Comparison of ENCODE assay signal across 1 cellular context in the genomic region with DNA sequence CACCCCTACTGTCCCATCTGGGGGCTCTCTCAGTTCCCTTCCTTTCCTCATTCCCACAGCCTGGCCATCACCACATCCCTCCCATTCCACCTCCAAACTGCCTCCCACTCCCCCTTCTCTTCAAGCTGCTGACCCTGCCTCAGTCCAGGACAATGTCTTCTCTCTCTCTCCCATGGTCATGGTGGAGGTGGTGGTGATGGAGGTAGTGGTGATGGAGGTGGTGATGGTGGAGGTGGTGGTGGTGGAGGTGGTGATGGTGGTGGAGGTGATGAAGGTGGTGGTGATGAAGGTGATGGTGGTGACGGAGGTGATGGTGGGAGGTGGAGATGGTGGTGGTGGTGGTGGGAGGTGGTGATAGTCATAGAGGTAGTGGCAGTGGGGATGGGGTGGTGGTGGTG.
A peak's percentile ranks its signal among the peaks of the same experiment; 100 is the strongest.
TF ChIP-seq lines count a peak whose summit lies in the region.

No MANE protein-coding gene starts in this region.

TF ChIP-seq in HEK293, 187 proteins besides CTCF, POLR2A, EP300 and RAD21 (continued from another document):
- TF ChIP-seq, protein P1, sequence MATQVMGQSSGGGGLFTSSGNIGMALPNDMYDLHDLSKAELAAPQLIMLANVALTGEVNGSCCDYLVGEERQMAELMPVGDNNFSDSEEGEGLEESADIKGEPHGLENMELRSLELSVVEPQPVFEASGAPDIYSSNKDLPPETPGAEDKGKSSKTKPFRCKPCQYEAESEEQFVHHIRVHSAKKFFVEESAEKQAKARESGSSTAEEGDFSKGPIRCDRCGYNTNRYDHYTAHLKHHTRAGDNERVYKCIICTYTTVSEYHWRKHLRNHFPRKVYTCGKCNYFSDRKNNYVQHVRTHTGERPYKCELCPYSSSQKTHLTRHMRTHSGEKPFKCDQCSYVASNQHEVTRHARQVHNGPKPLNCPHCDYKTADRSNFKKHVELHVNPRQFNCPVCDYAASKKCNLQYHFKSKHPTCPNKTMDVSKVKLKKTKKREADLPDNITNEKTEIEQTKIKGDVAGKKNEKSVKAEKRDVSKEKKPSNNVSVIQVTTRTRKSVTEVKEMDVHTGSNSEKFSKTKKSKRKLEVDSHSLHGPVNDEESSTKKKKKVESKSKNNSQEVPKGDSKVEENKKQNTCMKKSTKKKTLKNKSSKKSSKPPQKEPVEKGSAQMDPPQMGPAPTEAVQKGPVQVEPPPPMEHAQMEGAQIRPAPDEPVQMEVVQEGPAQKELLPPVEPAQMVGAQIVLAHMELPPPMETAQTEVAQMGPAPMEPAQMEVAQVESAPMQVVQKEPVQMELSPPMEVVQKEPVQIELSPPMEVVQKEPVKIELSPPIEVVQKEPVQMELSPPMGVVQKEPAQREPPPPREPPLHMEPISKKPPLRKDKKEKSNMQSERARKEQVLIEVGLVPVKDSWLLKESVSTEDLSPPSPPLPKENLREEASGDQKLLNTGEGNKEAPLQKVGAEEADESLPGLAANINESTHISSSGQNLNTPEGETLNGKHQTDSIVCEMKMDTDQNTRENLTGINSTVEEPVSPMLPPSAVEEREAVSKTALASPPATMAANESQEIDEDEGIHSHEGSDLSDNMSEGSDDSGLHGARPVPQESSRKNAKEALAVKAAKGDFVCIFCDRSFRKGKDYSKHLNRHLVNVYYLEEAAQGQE (tag by site-specific recombination; IDR thresholded peaks at IDR 0.05), result no peak
- TF ChIP-seq ZNF248 (tag by site-specific recombination; IDR thresholded peaks at IDR 0.05) (0 out of 2 replicates have a peak, but pooled peaks have one; percentile 32), ZNF341 (tag by site-specific recombination; IDR thresholded peaks at IDR 0.05; ENCODE audit: low read depth) (no peak), ZNF473 (tag by site-specific recombination; IDR thresholded peaks at IDR 0.05) (no peak), ZNF843 (tag by site-specific recombination; IDR thresholded peaks at IDR 0.05) (no peak), ZNF23 (tag by site-specific recombination; IDR thresholded peaks at IDR 0.05; ENCODE audit: borderline replicate concordance) (no peak), ZNF621 (tag by site-specific recombination; IDR thresholded peaks at IDR 0.05) (peak; percentile 43; the same call in 1 of the 2 replicates), ZSCAN30 (tag by site-specific recombination; IDR thresholded peaks at IDR 0.05) (no peak), GLIS1 (tag by site-specific recombination; IDR thresholded peaks at IDR 0.05) (no peak), ZNF292 (tag by site-specific recombination; IDR thresholded peaks at IDR 0.05; ENCODE audit: borderline replicate concordance, low read depth) (no peak), ZNF791 (tag by site-specific recombination; IDR thresholded peaks at IDR 0.05) (no peak)
- TF ChIP-seq, protein P2, sequence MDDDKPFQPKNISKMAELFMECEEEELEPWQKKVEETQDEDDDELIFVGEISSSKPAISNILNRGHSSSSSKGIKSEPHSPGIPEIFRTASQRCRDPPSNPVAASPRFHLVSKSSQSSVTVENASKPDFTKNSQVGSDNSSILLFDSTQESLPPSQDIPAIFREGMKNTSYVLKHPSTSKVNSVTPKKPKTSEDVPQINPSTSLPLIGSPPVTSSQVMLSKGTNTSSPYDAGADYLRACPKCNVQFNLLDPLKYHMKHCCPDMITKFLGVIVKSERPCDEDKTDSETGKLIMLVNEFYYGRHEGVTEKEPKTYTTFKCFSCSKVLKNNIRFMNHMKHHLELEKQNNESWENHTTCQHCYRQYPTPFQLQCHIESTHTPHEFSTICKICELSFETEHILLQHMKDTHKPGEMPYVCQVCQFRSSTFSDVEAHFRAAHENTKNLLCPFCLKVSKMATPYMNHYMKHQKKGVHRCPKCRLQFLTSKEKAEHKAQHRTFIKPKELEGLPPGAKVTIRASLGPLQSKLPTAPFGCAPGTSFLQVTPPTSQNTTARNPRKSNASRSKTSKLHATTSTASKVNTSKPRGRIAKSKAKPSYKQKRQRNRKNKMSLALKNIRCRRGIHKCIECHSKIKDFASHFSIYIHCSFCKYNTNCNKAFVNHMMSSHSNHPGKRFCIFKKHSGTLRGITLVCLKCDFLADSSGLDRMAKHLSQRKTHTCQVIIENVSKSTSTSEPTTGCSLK (tag by site-specific recombination; IDR thresholded peaks at IDR 0.05), result no peak
- TF ChIP-seq, protein P3, sequence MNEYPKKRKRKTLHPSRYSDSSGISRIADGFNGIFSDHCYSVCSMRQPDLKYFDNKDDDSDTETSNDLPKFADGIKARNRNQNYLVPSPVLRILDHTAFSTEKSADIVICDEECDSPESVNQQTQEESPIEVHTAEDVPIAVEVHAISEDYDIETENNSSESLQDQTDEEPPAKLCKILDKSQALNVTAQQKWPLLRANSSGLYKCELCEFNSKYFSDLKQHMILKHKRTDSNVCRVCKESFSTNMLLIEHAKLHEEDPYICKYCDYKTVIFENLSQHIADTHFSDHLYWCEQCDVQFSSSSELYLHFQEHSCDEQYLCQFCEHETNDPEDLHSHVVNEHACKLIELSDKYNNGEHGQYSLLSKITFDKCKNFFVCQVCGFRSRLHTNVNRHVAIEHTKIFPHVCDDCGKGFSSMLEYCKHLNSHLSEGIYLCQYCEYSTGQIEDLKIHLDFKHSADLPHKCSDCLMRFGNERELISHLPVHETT (tag by site-specific recombination; IDR thresholded peaks at IDR 0.05), result no peak
TF ChIP-seq in HEK293: peak in this region for 5.
